1 cellular context compared by ENCODE assay signal in the genomic region with DNA sequence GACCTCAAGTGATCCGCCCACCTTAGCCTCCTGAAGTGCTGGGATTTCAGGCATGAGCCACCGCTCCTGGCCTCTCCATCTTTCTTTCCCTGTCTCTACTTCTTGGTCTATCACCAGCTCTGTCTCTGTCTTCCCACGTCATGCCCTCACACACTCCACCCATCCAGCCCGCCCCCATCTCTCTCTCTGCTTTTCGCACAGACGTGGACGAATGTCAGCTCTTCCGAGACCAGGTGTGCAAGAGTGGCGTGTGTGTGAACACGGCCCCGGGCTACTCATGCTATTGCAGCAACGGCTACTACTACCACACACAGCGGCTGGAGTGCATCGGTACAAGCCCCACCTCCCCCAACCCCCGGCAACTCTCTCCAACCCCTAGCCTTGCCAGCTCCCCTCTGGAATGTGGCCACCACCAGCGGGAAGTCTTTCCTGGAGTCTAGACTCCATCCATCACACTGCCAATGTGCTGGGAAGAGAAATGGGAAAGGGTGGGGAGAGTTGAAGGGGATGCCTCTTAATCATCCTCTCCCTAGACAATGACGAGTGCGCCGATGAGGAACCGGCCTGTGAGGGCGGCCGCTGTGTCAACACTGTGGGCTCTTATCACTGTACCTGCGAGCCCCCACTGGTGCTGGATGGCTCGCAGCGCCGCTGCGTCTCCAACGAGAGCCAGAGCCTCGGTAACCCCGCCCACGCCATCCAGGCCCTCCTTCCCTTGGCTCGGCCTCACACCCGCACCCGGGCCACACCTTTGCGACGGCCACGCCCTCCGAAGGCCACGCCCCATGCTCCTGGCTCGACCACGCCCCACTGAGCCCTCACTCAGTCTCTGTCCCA.
TF ChIP-seq lines count a peak whose summit lies in the region.

No MANE protein-coding gene starts in this region.

TF ChIP-seq in HEK293, 187 proteins besides CTCF, POLR2A, EP300 and RAD21 (continued from another document and continues in another):
- TF ChIP-seq, protein P1, sequence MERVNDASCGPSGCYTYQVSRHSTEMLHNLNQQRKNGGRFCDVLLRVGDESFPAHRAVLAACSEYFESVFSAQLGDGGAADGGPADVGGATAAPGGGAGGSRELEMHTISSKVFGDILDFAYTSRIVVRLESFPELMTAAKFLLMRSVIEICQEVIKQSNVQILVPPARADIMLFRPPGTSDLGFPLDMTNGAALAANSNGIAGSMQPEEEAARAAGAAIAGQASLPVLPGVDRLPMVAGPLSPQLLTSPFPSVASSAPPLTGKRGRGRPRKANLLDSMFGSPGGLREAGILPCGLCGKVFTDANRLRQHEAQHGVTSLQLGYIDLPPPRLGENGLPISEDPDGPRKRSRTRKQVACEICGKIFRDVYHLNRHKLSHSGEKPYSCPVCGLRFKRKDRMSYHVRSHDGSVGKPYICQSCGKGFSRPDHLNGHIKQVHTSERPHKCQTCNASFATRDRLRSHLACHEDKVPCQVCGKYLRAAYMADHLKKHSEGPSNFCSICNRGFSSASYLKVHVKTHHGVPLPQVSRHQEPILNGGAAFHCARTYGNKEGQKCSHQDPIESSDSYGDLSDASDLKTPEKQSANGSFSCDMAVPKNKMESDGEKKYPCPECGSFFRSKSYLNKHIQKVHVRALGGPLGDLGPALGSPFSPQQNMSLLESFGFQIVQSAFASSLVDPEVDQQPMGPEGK (tag by site-specific recombination; IDR thresholded peaks at IDR 0.05), result peak; percentile 99
- TF ChIP-seq ZNF514 (tag by site-specific recombination; IDR thresholded peaks at IDR 0.05) (no peak), SALL2 (tag by site-specific recombination; IDR thresholded peaks at IDR 0.05; ENCODE audit: borderline replicate concordance) (no peak), WT1 (tag by site-specific recombination; IDR thresholded peaks at IDR 0.05) (peak; percentile 90), ZNF501 (tag by site-specific recombination; IDR thresholded peaks at IDR 0.05) (peak; percentile 96), ZNF707 (tag by site-specific recombination; IDR thresholded peaks at IDR 0.05) (no peak), ZNF24 (tag by site-specific recombination; IDR thresholded peaks at IDR 0.05) (peak; percentile 89), ZNF544 (tag by site-specific recombination; IDR thresholded peaks at IDR 0.05) (no peak), KLF10 (tag by site-specific recombination; IDR thresholded peaks at IDR 0.05) (peak; percentile 75), ZNF155 (tag by site-specific recombination; IDR thresholded peaks at IDR 0.05) (no peak), KLF8 (tag by site-specific recombination; IDR thresholded peaks at IDR 0.05) (peak; percentile 99), SP7 (tag by site-specific recombination; IDR thresholded peaks at IDR 0.05) (peak; percentile 97), ZSCAN30 (tag by site-specific recombination; IDR thresholded peaks at IDR 0.05) (peak; percentile 92), ZNF530 (tag by site-specific recombination; IDR thresholded peaks at IDR 0.05; ENCODE audit: low read depth) (peak; percentile 97; the same call in 1 of the 2 replicates), ZEB2 (tag by site-specific recombination; IDR thresholded peaks at IDR 0.05) (peak; percentile 100), PRDM1 (tag by site-specific recombination; IDR thresholded peaks at IDR 0.05) (peak; percentile 98), ZNF324 (tag by site-specific recombination; IDR thresholded peaks at IDR 0.05) (peak; percentile 90), ZNF561 (tag by site-specific recombination; IDR thresholded peaks at IDR 0.05; ENCODE audit: borderline replicate concordance) (peak; percentile 93; the same call in 1 of the 2 replicates), GFI1B (tag by site-specific recombination; IDR thresholded peaks at IDR 0.05) (no peak), ZBTB48 (tag by site-specific recombination; IDR thresholded peaks at IDR 0.05) (peak; percentile 88; the same call in 1 of the 2 replicates), SP2 (tag by site-specific recombination; IDR thresholded peaks at IDR 0.05) (peak; percentile 93), ZNF174 (tag by site-specific recombination; IDR thresholded peaks at IDR 0.05) (no peak), ZNF785 (tag by site-specific recombination; IDR thresholded peaks at IDR 0.05) (peak; percentile 35; the same call in 1 of the 2 replicates), ZBTB7A (tag by site-specific recombination; IDR thresholded peaks at IDR 0.05; ENCODE audit: low read depth) (peak; percentile 24; the same call in 1 of the 2 replicates)
- TF ChIP-seq, protein P2, sequence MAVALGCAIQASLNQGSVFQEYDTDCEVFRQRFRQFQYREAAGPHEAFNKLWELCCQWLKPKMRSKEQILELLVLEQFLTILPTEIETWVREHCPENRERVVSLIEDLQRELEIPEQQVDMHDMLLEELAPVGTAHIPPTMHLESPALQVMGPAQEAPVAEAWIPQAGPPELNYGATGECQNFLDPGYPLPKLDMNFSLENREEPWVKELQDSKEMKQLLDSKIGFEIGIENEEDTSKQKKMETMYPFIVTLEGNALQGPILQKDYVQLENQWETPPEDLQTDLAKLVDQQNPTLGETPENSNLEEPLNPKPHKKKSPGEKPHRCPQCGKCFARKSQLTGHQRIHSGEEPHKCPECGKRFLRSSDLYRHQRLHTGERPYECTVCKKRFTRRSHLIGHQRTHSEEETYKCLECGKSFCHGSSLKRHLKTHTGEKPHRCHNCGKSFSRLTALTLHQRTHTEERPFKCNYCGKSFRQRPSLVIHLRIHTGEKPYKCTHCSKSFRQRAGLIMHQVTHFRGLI (tag by site-specific recombination; IDR thresholded peaks at IDR 0.05), result peak; percentile 39; the same call in 1 of the 2 replicates
- TF ChIP-seq, protein P3, sequence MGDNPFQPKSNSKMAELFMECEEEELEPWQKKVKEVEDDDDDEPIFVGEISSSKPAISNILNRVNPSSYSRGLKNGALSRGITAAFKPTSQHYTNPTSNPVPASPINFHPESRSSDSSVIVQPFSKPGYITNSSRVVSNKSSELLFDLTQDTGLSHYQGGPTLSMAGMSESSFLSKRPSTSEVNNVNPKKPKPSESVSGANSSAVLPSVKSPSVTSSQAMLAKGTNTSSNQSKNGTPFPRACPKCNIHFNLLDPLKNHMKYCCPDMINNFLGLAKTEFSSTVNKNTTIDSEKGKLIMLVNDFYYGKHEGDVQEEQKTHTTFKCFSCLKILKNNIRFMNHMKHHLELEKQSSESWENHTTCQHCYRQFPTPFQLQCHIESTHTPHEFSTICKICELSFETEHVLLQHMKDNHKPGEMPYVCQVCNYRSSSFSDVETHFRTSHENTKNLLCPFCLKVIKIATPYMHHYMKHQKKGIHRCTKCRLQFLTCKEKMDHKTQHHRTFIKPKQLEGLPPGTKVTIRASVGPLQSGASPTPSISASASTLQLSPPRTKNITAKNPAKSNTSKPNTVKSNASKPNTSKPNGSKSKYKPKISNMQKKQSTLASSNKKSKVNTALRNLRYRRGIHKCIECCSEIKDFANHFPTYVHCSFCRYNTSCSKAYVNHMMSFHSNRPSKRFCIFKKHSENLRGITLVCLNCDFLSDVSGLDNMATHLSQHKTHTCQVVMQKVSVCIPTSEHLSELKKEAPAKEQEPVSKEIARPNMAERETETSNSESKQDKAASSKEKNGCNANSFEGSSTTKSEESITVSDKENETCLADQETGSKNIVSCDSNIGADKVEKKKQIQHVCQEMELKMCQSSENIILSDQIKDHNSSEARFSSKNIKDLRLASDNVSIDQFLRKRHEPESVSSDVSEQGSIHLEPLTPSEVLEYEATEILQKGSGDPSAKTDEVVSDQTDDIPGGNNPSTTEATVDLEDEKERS (tag by site-specific recombination; IDR thresholded peaks at IDR 0.05), result peak; percentile 12; the same call in 1 of the 2 replicates
- TF ChIP-seq, protein P4, sequence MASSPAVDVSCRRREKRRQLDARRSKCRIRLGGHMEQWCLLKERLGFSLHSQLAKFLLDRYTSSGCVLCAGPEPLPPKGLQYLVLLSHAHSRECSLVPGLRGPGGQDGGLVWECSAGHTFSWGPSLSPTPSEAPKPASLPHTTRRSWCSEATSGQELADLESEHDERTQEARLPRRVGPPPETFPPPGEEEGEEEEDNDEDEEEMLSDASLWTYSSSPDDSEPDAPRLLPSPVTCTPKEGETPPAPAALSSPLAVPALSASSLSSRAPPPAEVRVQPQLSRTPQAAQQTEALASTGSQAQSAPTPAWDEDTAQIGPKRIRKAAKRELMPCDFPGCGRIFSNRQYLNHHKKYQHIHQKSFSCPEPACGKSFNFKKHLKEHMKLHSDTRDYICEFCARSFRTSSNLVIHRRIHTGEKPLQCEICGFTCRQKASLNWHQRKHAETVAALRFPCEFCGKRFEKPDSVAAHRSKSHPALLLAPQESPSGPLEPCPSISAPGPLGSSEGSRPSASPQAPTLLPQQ (tag by site-specific recombination; IDR thresholded peaks at IDR 0.05), result peak; percentile 90
- TF ChIP-seq, protein P5, sequence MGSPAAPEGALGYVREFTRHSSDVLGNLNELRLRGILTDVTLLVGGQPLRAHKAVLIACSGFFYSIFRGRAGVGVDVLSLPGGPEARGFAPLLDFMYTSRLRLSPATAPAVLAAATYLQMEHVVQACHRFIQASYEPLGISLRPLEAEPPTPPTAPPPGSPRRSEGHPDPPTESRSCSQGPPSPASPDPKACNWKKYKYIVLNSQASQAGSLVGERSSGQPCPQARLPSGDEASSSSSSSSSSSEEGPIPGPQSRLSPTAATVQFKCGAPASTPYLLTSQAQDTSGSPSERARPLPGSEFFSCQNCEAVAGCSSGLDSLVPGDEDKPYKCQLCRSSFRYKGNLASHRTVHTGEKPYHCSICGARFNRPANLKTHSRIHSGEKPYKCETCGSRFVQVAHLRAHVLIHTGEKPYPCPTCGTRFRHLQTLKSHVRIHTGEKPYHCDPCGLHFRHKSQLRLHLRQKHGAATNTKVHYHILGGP (tag by site-specific recombination; IDR thresholded peaks at IDR 0.05), result peak; percentile 5; the same call in 1 of the 2 replicates
- TF ChIP-seq, protein P6, sequence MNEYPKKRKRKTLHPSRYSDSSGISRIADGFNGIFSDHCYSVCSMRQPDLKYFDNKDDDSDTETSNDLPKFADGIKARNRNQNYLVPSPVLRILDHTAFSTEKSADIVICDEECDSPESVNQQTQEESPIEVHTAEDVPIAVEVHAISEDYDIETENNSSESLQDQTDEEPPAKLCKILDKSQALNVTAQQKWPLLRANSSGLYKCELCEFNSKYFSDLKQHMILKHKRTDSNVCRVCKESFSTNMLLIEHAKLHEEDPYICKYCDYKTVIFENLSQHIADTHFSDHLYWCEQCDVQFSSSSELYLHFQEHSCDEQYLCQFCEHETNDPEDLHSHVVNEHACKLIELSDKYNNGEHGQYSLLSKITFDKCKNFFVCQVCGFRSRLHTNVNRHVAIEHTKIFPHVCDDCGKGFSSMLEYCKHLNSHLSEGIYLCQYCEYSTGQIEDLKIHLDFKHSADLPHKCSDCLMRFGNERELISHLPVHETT (tag by site-specific recombination; IDR thresholded peaks at IDR 0.05), result peak; percentile 73; the same call in 1 of the 2 replicates
- TF ChIP-seq, protein P7, sequence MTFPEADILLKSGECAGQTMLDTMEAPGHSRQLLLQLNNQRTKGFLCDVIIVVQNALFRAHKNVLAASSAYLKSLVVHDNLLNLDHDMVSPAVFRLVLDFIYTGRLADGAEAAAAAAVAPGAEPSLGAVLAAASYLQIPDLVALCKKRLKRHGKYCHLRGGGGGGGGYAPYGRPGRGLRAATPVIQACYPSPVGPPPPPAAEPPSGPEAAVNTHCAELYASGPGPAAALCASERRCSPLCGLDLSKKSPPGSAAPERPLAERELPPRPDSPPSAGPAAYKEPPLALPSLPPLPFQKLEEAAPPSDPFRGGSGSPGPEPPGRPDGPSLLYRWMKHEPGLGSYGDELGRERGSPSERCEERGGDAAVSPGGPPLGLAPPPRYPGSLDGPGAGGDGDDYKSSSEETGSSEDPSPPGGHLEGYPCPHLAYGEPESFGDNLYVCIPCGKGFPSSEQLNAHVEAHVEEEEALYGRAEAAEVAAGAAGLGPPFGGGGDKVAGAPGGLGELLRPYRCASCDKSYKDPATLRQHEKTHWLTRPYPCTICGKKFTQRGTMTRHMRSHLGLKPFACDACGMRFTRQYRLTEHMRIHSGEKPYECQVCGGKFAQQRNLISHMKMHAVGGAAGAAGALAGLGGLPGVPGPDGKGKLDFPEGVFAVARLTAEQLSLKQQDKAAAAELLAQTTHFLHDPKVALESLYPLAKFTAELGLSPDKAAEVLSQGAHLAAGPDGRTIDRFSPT (tag by site-specific recombination; IDR thresholded peaks at IDR 0.05), result peak; percentile 95
- TF ChIP-seq, protein P8, sequence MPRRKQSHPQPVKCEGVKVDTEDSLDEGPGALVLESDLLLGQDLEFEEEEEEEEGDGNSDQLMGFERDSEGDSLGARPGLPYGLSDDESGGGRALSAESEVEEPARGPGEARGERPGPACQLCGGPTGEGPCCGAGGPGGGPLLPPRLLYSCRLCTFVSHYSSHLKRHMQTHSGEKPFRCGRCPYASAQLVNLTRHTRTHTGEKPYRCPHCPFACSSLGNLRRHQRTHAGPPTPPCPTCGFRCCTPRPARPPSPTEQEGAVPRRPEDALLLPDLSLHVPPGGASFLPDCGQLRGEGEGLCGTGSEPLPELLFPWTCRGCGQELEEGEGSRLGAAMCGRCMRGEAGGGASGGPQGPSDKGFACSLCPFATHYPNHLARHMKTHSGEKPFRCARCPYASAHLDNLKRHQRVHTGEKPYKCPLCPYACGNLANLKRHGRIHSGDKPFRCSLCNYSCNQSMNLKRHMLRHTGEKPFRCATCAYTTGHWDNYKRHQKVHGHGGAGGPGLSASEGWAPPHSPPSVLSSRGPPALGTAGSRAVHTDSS (tag by site-specific recombination; IDR thresholded peaks at IDR 0.05), result no peak
- TF ChIP-seq, protein P9, sequence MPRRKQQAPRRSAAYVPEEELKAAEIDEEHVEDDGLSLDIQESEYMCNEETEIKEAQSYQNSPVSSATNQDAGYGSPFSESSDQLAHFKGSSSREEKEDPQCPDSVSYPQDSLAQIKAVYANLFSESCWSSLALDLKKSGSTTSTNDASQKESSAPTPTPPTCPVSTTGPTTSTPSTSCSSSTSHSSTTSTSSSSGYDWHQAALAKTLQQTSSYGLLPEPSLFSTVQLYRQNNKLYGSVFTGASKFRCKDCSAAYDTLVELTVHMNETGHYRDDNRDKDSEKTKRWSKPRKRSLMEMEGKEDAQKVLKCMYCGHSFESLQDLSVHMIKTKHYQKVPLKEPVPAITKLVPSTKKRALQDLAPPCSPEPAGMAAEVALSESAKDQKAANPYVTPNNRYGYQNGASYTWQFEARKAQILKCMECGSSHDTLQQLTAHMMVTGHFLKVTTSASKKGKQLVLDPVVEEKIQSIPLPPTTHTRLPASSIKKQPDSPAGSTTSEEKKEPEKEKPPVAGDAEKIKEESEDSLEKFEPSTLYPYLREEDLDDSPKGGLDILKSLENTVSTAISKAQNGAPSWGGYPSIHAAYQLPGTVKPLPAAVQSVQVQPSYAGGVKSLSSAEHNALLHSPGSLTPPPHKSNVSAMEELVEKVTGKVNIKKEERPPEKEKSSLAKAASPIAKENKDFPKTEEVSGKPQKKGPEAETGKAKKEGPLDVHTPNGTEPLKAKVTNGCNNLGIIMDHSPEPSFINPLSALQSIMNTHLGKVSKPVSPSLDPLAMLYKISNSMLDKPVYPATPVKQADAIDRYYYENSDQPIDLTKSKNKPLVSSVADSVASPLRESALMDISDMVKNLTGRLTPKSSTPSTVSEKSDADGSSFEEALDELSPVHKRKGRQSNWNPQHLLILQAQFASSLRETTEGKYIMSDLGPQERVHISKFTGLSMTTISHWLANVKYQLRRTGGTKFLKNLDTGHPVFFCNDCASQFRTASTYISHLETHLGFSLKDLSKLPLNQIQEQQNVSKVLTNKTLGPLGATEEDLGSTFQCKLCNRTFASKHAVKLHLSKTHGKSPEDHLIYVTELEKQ (tag by site-specific recombination; IDR thresholded peaks at IDR 0.05; ENCODE audit: borderline replicate concordance), result peak; percentile 83
- TF ChIP-seq, protein P10, sequence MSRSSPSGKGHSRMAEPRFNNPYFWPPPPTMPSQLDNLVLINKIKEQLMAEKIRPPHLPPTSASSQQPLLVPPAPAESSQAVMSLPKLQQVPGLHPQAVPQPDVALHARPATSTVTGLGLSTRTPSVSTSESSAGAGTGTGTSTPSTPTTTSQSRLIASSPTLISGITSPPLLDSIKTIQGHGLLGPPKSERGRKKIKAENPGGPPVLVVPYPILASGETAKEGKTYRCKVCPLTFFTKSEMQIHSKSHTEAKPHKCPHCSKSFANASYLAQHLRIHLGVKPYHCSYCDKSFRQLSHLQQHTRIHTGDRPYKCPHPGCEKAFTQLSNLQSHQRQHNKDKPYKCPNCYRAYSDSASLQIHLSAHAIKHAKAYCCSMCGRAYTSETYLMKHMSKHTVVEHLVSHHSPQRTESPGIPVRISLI (tag by site-specific recombination; IDR thresholded peaks at IDR 0.05), result no peak
